Comparison of ENCODE assay signal across 13 cellular contexts in the genomic region with DNA sequence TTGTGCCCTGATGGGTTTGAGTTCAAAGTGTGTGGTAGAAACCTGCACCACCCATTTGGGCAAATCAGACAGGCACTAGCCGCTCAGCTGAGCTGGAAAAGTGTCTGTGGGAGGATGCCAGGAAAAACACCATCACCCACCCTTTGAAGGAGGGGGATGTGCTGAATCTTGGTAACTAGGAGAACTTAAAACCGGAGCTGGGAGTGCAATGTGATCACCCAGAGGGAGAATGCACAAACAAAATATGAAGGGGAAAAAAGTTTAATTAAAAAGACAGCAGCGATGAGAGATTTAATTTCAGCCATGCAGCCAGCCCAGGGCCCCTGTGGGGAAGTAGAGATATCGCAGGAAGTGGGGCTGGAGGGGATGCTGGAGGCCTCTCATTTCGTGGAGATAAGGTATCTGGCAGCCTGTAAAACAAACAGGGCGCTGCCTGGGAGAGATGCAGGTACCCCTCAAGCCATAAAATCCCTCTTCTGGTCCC.
DNase-seq lines count a peak whose midpoint lies in the region; ATAC-seq and TF ChIP-seq lines count a peak whose summit lies in the region.
"Had no signal": no experiment of that assay in that cellular context is flagged by ENCODE, and none has a peak within 500 bp of the region (broad histone marks: within the 10 kb centered on the region; RNA-seq: fewer than 3 reads in every experiment).

No MANE protein-coding gene starts in this region.

- H3K9me3 Mint-ChIP-seq in progenitor cell of endocrine pancreas (ENCODE audit: low read depth), result no peaks in the 10 kb centered on the region
- H3K9me3 Mint-ChIP-seq: activated naive CD4-positive, alpha-beta T cell treated with anti-CD3 and anti-CD28 coated beads for 36 hours had no signal

- TF ChIP-seq RAD21 in SK-N-SH (IDR thresholded peaks at IDR 0.05; ENCODE audit: low read length), result no peak

- no peaks in the 10 kb centered on the region for H3K36me3 ChIP-seq in SK-N-SH (replicated peaks in 1 of 2; ENCODE audit: control insufficient read depth in 1 of 2, insufficient read depth in 2 of 2, low read length in 1 of 2)
- H3K36me3 ChIP-seq: pancreas had no signal

- no peak overlapping the region for H2AFZ ChIP-seq in SK-N-SH (ENCODE audit: low read depth)

- H3K36me3 Mint-ChIP-seq in progenitor cell of endocrine pancreas (ENCODE audit: insufficient read depth), result no peaks in the 10 kb centered on the region

- no peak overlapping the region for H3K4me3 ChIP-seq in SK-N-SH (ENCODE audit: low read depth in 2 of 2, low read length in 1 of 2)
- H3K4me3 ChIP-seq in fibroblast of pulmonary artery (replicated peaks; ENCODE audit: low read depth, low read length), result no peak overlapping the region
- H3K4me3 ChIP-seq: pancreas had no signal

- no peaks in the 10 kb centered on the region for H3F3A ChIP-seq in SK-N-SH (replicated peaks; ENCODE audit: insufficient read depth)

- TF ChIP-seq EP300 in SK-N-SH (IDR thresholded peaks at IDR 0.05; ENCODE audit: borderline replicate concordance in 1 of 2, low read depth in 1 of 2, low read length in 1 of 2), result peak in 1 of 2 experiments; percentile 77; a peak in 2 of 4 replicates

- no peak overlapping the region for H3K27ac Mint-ChIP-seq in progenitor cell of endocrine pancreas
- H3K27ac Mint-ChIP-seq: activated CD8-positive, alpha-beta T cell treated with anti-CD3 and anti-CD28 coated beads, Interleukin-2, amount 10 ng/mL, durations not matched to agents 7 days and 5 days; activated naive CD4-positive, alpha-beta T cell treated with anti-CD3 and anti-CD28 coated beads for 36 hours had no signal

- intact Hi-C loops in sciatic nerve (cut with DNase I), result no loop called here

- POLR2A ChIA-PET in SK-N-SH (lab: Yijun Ruan, JAX) (interaction anchor here (0.9 kb wide), 1 partner anchor 66 kb away, joined by 5 read pairs; no protein-coding TSS in a partner anchor), RWPE1 (lab: Yijun Ruan, JAX; ENCODE audit: low non-redundant PET) (interaction anchor here (0.7 kb wide), 1 partner anchor 90 kb away, joined by 4 read pairs; no protein-coding TSS in a partner anchor)

- CTCF ChIA-PET in SK-N-SH (lab: Yijun Ruan, JAX), result interaction anchor here (0.6 to 6.1 kb wide), 8 partner anchors 18 to 139 kb away, joined by 3 to 28 read pairs (median 3); no protein-coding TSS in a partner anchor
- CTCF ChIA-PET in RWPE1 (lab: Yijun Ruan, JAX), result no interaction called here

- no peaks in the 10 kb centered on the region for H3K79me2 ChIP-seq in SK-N-SH (ENCODE audit: insufficient read depth)

- TF ChIP-seq CTCF in SK-N-SH (IDR thresholded peaks at IDR 0.05), result no peak
- TF ChIP-seq CTCF in RWPE1 (conservative IDR thresholded peaks at IDR 0.05; ENCODE audit: low read depth), result no peak
- no peak for TF ChIP-seq CTCF in fibroblast of pulmonary artery (IDR thresholded peaks at IDR 0.05; ENCODE audit: low read length, missing control alignments)
- TF ChIP-seq CTCF in progenitor cell of endocrine pancreas (IDR thresholded peaks at IDR 0.05; ENCODE audit: unreplicated experiment), result no peak

- H3K27me3 Mint-ChIP-seq in progenitor cell of endocrine pancreas, result peaks cover 14% of the 10 kb centered on the region

- H3K9ac ChIP-seq in SK-N-SH, result no peak overlapping the region

- ATAC-seq in SK-N-SH treated with all-trans-retinoic acid at 6 μM for 48 hours (no peak; the same call in 2 of the 3 replicates), sciatic nerve (peak; percentile 51)
- ATAC-seq: activated CD8-positive, alpha-beta T cell treated with anti-CD3 and anti-CD28 coated beads, Interleukin-2, amount 10 ng/mL, durations not matched to agents 7 days and 5 days had no signal

- H3K4me3 Mint-ChIP-seq in progenitor cell of endocrine pancreas (ENCODE audit: low read depth), result no peak overlapping the region
- H3K4me3 Mint-ChIP-seq: activated CD8-positive, alpha-beta T cell treated with anti-CD3 and anti-CD28 coated beads, Interleukin-2, amount 10 ng/mL, durations not matched to agents 7 days and 5 days; activated naive CD4-positive, alpha-beta T cell treated with anti-CD3 and anti-CD28 coated beads for 36 hours had no signal

- H3K9me2 ChIP-seq in SK-N-SH, result no peaks in the 10 kb centered on the region

- DNase-seq in SK-N-SH (peak; percentile 70), RWPE1 (ENCODE audit: low spot score) (no peak), fibroblast of pulmonary artery (ENCODE audit: low read depth) (peak; percentile 35), sciatic nerve (ENCODE audit: low spot score) (no peak), progenitor cell of endocrine pancreas (ENCODE audit: low spot score, unreplicated experiment) (no peak), SKM-1 (lab: John Stamatoyannopoulos, UW; ENCODE audit: unreplicated experiment) (no peak), islet precursor cell (no peak)
- DNase-seq: activated CD8-positive, alpha-beta T cell treated with anti-CD3 and anti-CD28 coated beads, Interleukin-2, amount 10 ng/mL, durations not matched to agents 7 days and 5 days; activated naive CD4-positive, alpha-beta T cell treated with anti-CD3 and anti-CD28 coated beads for 36 hours; KG1; NCI-H2029; pancreas had no signal

- H3K27me3 ChIP-seq in SK-N-SH (ENCODE audit: insufficient read depth), result no peaks in the 10 kb centered on the region
- H3K27me3 ChIP-seq: pancreas had no signal

- no peaks in the 10 kb centered on the region for H4K20me1 ChIP-seq in SK-N-SH (ENCODE audit: insufficient read depth)

- no peaks in the 10 kb centered on the region for H3K9me3 ChIP-seq in SK-N-SH
- H3K9me3 ChIP-seq: pancreas had no signal

- H3K4me1 ChIP-seq in SK-N-SH (ENCODE audit: control insufficient read depth in 1 of 2, insufficient read depth in 2 of 2, low read depth in 1 of 2, low read length in 1 of 2), result peaks cover 12 to 26% of the 10 kb centered on the region in 2 experiments; a peak in 1 of 4 replicates

- H3K27ac ChIP-seq in SK-N-SH (ENCODE audit: low read depth in 2 of 2, low read length in 1 of 2), result peak overlapping the region; percentile 11 to 75; a peak in 3 of 4 replicates
- peak overlapping the region; percentile 58 for H3K27ac ChIP-seq in RWPE1
- H3K27ac ChIP-seq: pancreas had no signal

- WGBS in SK-N-SH (ENCODE audit: low lambda C conversion rate), result 36% methylated on average over 5 of the region's 6 CpGs

- peaks cover 23% of the 10 kb centered on the region for H3K4me1 Mint-ChIP-seq in progenitor cell of endocrine pancreas (ENCODE audit: low read depth)

- no peak overlapping the region; the same call in 1 of the 2 replicates for H3K4me2 ChIP-seq in SK-N-SH

TF ChIP-seq in SK-N-SH, 30 proteins besides CTCF, POLR2A, EP300 and RAD21:
- TF ChIP-seq NRF1 (IDR thresholded peaks at IDR 0.05; ENCODE audit: low read depth, low read length), result no peak
- peak; percentile 51; the same call in 1 of the 2 replicates for TF ChIP-seq GATA2 (CRISPR knock-in tag; IDR thresholded peaks at IDR 0.05)
- peak; percentile 53 for TF ChIP-seq CHD2 (IDR thresholded peaks at IDR 0.05; ENCODE audit: low read length, partially characterized antibody)
- no peak for TF ChIP-seq RFX5 (IDR thresholded peaks at IDR 0.05; ENCODE audit: low read length)
- 0 out of 2 replicates have a peak, but pooled peaks have one; percentile 6 for TF ChIP-seq NFIC (IDR thresholded peaks at IDR 0.05; ENCODE audit: borderline replicate concordance)
- TF ChIP-seq RCOR1 (IDR thresholded peaks at IDR 0.05; ENCODE audit: low read length), result 0 out of 2 replicates have a peak, but pooled peaks have one; percentile 7
- TF ChIP-seq, protein P1, sequence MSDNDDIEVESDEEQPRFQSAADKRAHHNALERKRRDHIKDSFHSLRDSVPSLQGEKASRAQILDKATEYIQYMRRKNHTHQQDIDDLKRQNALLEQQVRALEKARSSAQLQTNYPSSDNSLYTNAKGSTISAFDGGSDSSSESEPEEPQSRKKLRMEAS (IDR thresholded peaks at IDR 0.05; ENCODE audit: low read depth), result no peak
- peak; percentile 47; the same call in 1 of the 2 replicates for TF ChIP-seq FOXJ3 (CRISPR knock-in tag; IDR thresholded peaks at IDR 0.05)
- TF ChIP-seq FOSL2 (IDR thresholded peaks at IDR 0.05; ENCODE audit: borderline replicate concordance, low read depth), result no peak
- no peak for TF ChIP-seq TAF1 (IDR thresholded peaks at IDR 0.05; ENCODE audit: borderline replicate concordance, low read depth, low read length)

TF ChIP-seq in SK-N-SH treated with all-trans-retinoic acid at 6 μM for 48 hours, 23 proteins besides CTCF, POLR2A, EP300 and RAD21 (continues in another document):
- TF ChIP-seq, protein P2, sequence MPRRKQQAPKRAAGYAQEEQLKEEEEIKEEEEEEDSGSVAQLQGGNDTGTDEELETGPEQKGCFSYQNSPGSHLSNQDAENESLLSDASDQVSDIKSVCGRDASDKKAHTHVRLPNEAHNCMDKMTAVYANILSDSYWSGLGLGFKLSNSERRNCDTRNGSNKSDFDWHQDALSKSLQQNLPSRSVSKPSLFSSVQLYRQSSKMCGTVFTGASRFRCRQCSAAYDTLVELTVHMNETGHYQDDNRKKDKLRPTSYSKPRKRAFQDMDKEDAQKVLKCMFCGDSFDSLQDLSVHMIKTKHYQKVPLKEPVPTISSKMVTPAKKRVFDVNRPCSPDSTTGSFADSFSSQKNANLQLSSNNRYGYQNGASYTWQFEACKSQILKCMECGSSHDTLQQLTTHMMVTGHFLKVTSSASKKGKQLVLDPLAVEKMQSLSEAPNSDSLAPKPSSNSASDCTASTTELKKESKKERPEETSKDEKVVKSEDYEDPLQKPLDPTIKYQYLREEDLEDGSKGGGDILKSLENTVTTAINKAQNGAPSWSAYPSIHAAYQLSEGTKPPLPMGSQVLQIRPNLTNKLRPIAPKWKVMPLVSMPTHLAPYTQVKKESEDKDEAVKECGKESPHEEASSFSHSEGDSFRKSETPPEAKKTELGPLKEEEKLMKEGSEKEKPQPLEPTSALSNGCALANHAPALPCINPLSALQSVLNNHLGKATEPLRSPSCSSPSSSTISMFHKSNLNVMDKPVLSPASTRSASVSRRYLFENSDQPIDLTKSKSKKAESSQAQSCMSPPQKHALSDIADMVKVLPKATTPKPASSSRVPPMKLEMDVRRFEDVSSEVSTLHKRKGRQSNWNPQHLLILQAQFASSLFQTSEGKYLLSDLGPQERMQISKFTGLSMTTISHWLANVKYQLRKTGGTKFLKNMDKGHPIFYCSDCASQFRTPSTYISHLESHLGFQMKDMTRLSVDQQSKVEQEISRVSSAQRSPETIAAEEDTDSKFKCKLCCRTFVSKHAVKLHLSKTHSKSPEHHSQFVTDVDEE (CRISPR knock-in tag; IDR thresholded peaks at IDR 0.05), result no peak
- TF ChIP-seq, protein P3, sequence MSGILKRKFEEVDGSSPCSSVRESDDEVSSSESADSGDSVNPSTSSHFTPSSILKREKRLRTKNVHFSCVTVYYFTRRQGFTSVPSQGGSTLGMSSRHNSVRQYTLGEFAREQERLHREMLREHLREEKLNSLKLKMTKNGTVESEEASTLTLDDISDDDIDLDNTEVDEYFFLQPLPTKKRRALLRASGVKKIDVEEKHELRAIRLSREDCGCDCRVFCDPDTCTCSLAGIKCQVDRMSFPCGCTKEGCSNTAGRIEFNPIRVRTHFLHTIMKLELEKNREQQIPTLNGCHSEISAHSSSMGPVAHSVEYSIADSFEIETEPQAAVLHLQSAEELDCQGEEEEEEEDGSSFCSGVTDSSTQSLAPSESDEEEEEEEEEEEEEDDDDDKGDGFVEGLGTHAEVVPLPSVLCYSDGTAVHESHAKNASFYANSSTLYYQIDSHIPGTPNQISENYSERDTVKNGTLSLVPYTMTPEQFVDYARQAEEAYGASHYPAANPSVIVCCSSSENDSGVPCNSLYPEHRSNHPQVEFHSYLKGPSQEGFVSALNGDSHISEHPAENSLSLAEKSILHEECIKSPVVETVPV (CRISPR knock-in tag; IDR thresholded peaks at IDR 0.05), result no peak
- TF ChIP-seq ZC3H10 (CRISPR knock-in tag; IDR thresholded peaks at IDR 0.05), result no peak

Comparison
In these comparisons a context has a peak if more than half of its experiments do, and no peak if none do; other contexts are left out.
1. DNase-seq: peak in SK-N-SH (single experiment) and fibroblast of pulmonary artery (single experiment); none in RWPE1 (single experiment), sciatic nerve (single experiment), progenitor cell of endocrine pancreas (single experiment), SKM-1 (single experiment) and islet precursor cell (single experiment).